14 cellular contexts compared by ENCODE assay signal in genomic region chr22:50165438-50166123, GRCh38. TPM values are rescaled to one million over a fixed set of nuclear protein-coding genes. Genes with fewer than 3 reads are reported as not detected.
DNase-seq lines count a peak whose midpoint lies in the region; ATAC-seq and TF ChIP-seq lines count a peak whose summit lies in the region.
"Had no signal": no experiment of that assay in that cellular context is flagged by ENCODE, and none has a peak within 500 bp of the region (broad histone marks: within the 10 kb centered on the region; RNA-seq: fewer than 3 reads in every experiment).

No MANE protein-coding gene starts in this region.

- no peak overlapping the region for H3K4me2 ChIP-seq in osteoblast (ENCODE audit: insufficient read depth, low read length)

- H3K79me2 ChIP-seq in osteoblast (ENCODE audit: insufficient read depth, low read length), result no peaks in the 10 kb centered on the region

- TF ChIP-seq CTCF in natural killer cell (IDR thresholded peaks at IDR 0.05), result no peak
- no peak for TF ChIP-seq CTCF in glutamatergic neuron (IDR thresholded peaks at IDR 0.05; ENCODE audit: partially characterized antibody, unreplicated experiment)
- no peak for TF ChIP-seq CTCF in osteoblast (IDR thresholded peaks at IDR 0.05; ENCODE audit: extremely low read depth, low read depth, low read length)
- no peak for TF ChIP-seq CTCF in osteocyte (IDR thresholded peaks at IDR 0.05)

- H2AFZ ChIP-seq in osteoblast (ENCODE audit: low read length), result no peak overlapping the region
- H2AFZ ChIP-seq: GM23248 had no signal

- ATAC-seq in natural killer cell treated with Interleukin-12 subunit alpha and Interleukin-12 subunit beta and Interleukin-15 and Interleukin-18, amount 100 ng/mL, for 72 hours, result no peak
- ATAC-seq in natural killer cell, result no peak

- no peak overlapping the region for H3K4me3 ChIP-seq in osteoblast (ENCODE audit: insufficient read depth, low read length)
- H3K4me3 ChIP-seq: GM23248, HAP-1 had no signal

- no peak overlapping the region for H3K27ac ChIP-seq in osteoblast (ENCODE audit: low read depth, low read length)
- H3K27ac ChIP-seq: GM23248 had no signal

- no peaks in the 10 kb centered on the region for H3K9me3 ChIP-seq in osteoblast (ENCODE audit: low read depth, low read length)
- H3K9me3 ChIP-seq: BE2C, Caco-2, HAP-1 had no signal

- H3K4me1 Mint-ChIP-seq in natural killer cell treated with Interleukin-12 subunit alpha and Interleukin-12 subunit beta and Interleukin-15 and Interleukin-18, amount 100 ng/mL, for 72 hours (ENCODE audit: low read depth in 2 of 2), result peaks cover 0 to 10% of the 10 kb centered on the region in 2 donors
- H3K4me1 Mint-ChIP-seq in natural killer cell (peaks cover 0 to 9% of the 10 kb centered on the region in 2 donors), glutamatergic neuron (ENCODE audit: low read depth, unreplicated experiment) (no peaks in the 10 kb centered on the region), osteocyte (ENCODE audit: unreplicated experiment) (peaks cover 3% of the 10 kb centered on the region)

- intact Hi-C loops in natural killer cell (cut with micrococcal nuclease), result no loop called here

- no peaks in the 10 kb centered on the region for H4K20me1 ChIP-seq in osteoblast (ENCODE audit: insufficient read depth, low read length)

- H3K27me3 Mint-ChIP-seq in natural killer cell treated with Interleukin-12 subunit alpha and Interleukin-12 subunit beta and Interleukin-15 and Interleukin-18, amount 100 ng/mL, for 72 hours, result peaks cover 14 to 18% of the 10 kb centered on the region in 2 donors
- H3K27me3 Mint-ChIP-seq in natural killer cell (ENCODE audit: low read depth in 2 of 2) (peaks cover 18 to 27% of the 10 kb centered on the region in 2 donors), glutamatergic neuron (ENCODE audit: unreplicated experiment) (peaks cover 15% of the 10 kb centered on the region), osteocyte (ENCODE audit: unreplicated experiment) (peaks cover 14% of the 10 kb centered on the region)

- H3K36me3 ChIP-seq in osteoblast (ENCODE audit: insufficient read depth, low read length), result no peaks in the 10 kb centered on the region
- H3K36me3 ChIP-seq: BE2C, HAP-1 had no signal

- in situ Hi-C loops in ACHN (cut with HindIII; ENCODE audit: low pct_ligation_motif_present, low pct_unique_long_range_greater_than_20kb, low sequenced_read_pairs), result no loop called here

- no peaks in the 10 kb centered on the region for H3K4me1 ChIP-seq in osteoblast (ENCODE audit: insufficient read depth, low read length)
- H3K4me1 ChIP-seq: BE2C, Caco-2, HAP-1 had no signal

- peaks cover 8% of the 10 kb centered on the region for H3K27me3 ChIP-seq in osteoblast (ENCODE audit: insufficient read depth, low read length)

- no peak overlapping the region for H3K4me3 Mint-ChIP-seq in natural killer cell treated with Interleukin-12 subunit alpha and Interleukin-12 subunit beta and Interleukin-15 and Interleukin-18, amount 100 ng/mL, for 72 hours
- H3K4me3 Mint-ChIP-seq in natural killer cell (no peak overlapping the region), glutamatergic neuron (ENCODE audit: unreplicated experiment) (no peak overlapping the region), osteocyte (ENCODE audit: unreplicated experiment) (no peak overlapping the region)
- H3K4me3 Mint-ChIP-seq: CD4-positive, alpha-beta T cell; IgD-negative memory B cell had no signal

- H3K27ac Mint-ChIP-seq in natural killer cell treated with Interleukin-12 subunit alpha and Interleukin-12 subunit beta and Interleukin-15 and Interleukin-18, amount 100 ng/mL, for 72 hours, result no peak overlapping the region
- no peak overlapping the region for H3K27ac Mint-ChIP-seq in natural killer cell
- H3K27ac Mint-ChIP-seq in glutamatergic neuron (ENCODE audit: unreplicated experiment), result no peak overlapping the region
- no peak overlapping the region for H3K27ac Mint-ChIP-seq in osteocyte (ENCODE audit: unreplicated experiment)
- H3K27ac Mint-ChIP-seq: CD4-positive, alpha-beta T cell; IgD-negative memory B cell had no signal

- H3K36me3 Mint-ChIP-seq in natural killer cell treated with Interleukin-12 subunit alpha and Interleukin-12 subunit beta and Interleukin-15 and Interleukin-18, amount 100 ng/mL, for 72 hours, result no peaks in the 10 kb centered on the region
- no peaks in the 10 kb centered on the region for H3K36me3 Mint-ChIP-seq in natural killer cell
- H3K36me3 Mint-ChIP-seq in glutamatergic neuron (ENCODE audit: unreplicated experiment), result no peaks in the 10 kb centered on the region
- H3K36me3 Mint-ChIP-seq in osteocyte (ENCODE audit: unreplicated experiment), result no peaks in the 10 kb centered on the region
- H3K36me3 Mint-ChIP-seq: IgD-negative memory B cell had no signal

- H3K9me3 Mint-ChIP-seq in natural killer cell treated with Interleukin-12 subunit alpha and Interleukin-12 subunit beta and Interleukin-15 and Interleukin-18, amount 100 ng/mL, for 72 hours, result no peaks in the 10 kb centered on the region
- H3K9me3 Mint-ChIP-seq in natural killer cell, result no peaks in the 10 kb centered on the region
- H3K9me3 Mint-ChIP-seq in glutamatergic neuron (ENCODE audit: unreplicated experiment), result peaks cover 6% of the 10 kb centered on the region
- no peaks in the 10 kb centered on the region for H3K9me3 Mint-ChIP-seq in osteocyte (ENCODE audit: unreplicated experiment)
- H3K9me3 Mint-ChIP-seq: CD4-positive, alpha-beta T cell; IgD-negative memory B cell had no signal

- peak; percentile 0 for DNase-seq in natural killer cell treated with Interleukin-12 subunit alpha and Interleukin-12 subunit beta and Interleukin-15 and Interleukin-18, amount 100 ng/mL, for 72 hours (ENCODE audit: low spot score)
- DNase-seq in natural killer cell, result no peak
- DNase-seq in glutamatergic neuron, result peak; percentile 10
- DNase-seq in osteoblast (ENCODE audit: insufficient read length, low spot score, missing footprints), result peak; percentile 44
- DNase-seq in medulla oblongata (ENCODE audit: extremely low spot score), result no peak
- DNase-seq in osteocyte (ENCODE audit: extremely low spot score, unreplicated experiment), result no peak
- no peak for DNase-seq in ACHN
- DNase-seq: BE2C; C1 segment of cervical spinal cord; Caco-2; CD4-positive, alpha-beta T cell; GM23248 had no signal

RNA-seq across cellular contexts. Expression of gene PANX2, which starts 5.0 kb away (rescaled TPM):
- 1 to 10 TPM; 3.0 to 3.5 TPM for total RNA-seq in natural killer cell treated with Interleukin-12 subunit alpha and Interleukin-12 subunit beta and Interleukin-15 and Interleukin-18, amount 100 ng/mL, for 72 hours
- 1 to 10 TPM in 1 of 3 donors, under 1 TPM in 2; 0.16 to 3.4 (median 0.27) TPM for total RNA-seq in natural killer cell
- 1.8 TPM for total RNA-seq in glutamatergic neuron (ENCODE audit: unreplicated experiment)
- total RNA-seq in osteoblast, result under 0.01 and 0.29 TPM in 2 replicates
- 1.5 and 1.6 TPM in 2 replicates for total RNA-seq in osteocyte
- total RNA-seq: GM23248 had no signal

RNA-seq across cellular contexts. Expression of gene TRABD, which starts 20.1 kb away (rescaled TPM):
- 100 to 1,000 TPM in 1 of 2 donors, 10 to 100 TPM in 1; 71.0 to 139 TPM for total RNA-seq in natural killer cell treated with Interleukin-12 subunit alpha and Interleukin-12 subunit beta and Interleukin-15 and Interleukin-18, amount 100 ng/mL, for 72 hours
- 100 to 1,000 TPM; 129 to 138 (median 132) TPM for total RNA-seq in natural killer cell
- total RNA-seq in glutamatergic neuron (ENCODE audit: unreplicated experiment), result 31.3 TPM
- 13.6 and 13.8 TPM in 2 replicates for total RNA-seq in osteoblast
- total RNA-seq in osteocyte, result 24.3 and 25.9 TPM in 2 replicates

RNA-seq across cellular contexts. Expression of gene SELENOO, which starts 35.2 kb away (rescaled TPM):
- total RNA-seq in natural killer cell treated with Interleukin-12 subunit alpha and Interleukin-12 subunit beta and Interleukin-15 and Interleukin-18, amount 100 ng/mL, for 72 hours, result 10 to 100 TPM; 23.4 to 43.3 TPM
- total RNA-seq in natural killer cell, result 10 to 100 TPM; 37.3 to 45.2 (median 37.6) TPM
- total RNA-seq in glutamatergic neuron (ENCODE audit: unreplicated experiment), result 23.9 TPM
- 13.0 and 15.6 TPM in 2 replicates for total RNA-seq in osteoblast
- total RNA-seq in osteocyte, result 23.9 and 25.0 TPM in 2 replicates

Comparison
In these comparisons a context has a peak if more than half of its experiments do, and no peak if none do; other contexts are left out.
1. DNase-seq: peak in natural killer cell treated with Interleukin-12 subunit alpha and Interleukin-12 subunit beta and Interleukin-15 and Interleukin-18, amount 100 ng/mL, for 72 hours (single experiment), glutamatergic neuron (single experiment) and osteoblast (single experiment); none in natural killer cell (single experiment), medulla oblongata (single experiment), osteocyte (single experiment) and ACHN (single experiment).